1 cellular context compared by ENCODE assay signal in genomic region chr12:53977596-53978464, GRCh38.
TF ChIP-seq lines count a peak whose summit lies in the region.

No MANE protein-coding gene starts in this region.

TF ChIP-seq in HEK293, 187 proteins besides CTCF, POLR2A, EP300 and RAD21 (continued from another document):
- no peak for TF ChIP-seq ZNF280C (tag by site-specific recombination; IDR thresholded peaks at IDR 0.05)
- no peak for TF ChIP-seq GLI2 (tag by site-specific recombination; IDR thresholded peaks at IDR 0.05; ENCODE audit: borderline replicate concordance, low read depth)
